ENCODE assay signal across 26 cellular contexts in the genomic region with DNA sequence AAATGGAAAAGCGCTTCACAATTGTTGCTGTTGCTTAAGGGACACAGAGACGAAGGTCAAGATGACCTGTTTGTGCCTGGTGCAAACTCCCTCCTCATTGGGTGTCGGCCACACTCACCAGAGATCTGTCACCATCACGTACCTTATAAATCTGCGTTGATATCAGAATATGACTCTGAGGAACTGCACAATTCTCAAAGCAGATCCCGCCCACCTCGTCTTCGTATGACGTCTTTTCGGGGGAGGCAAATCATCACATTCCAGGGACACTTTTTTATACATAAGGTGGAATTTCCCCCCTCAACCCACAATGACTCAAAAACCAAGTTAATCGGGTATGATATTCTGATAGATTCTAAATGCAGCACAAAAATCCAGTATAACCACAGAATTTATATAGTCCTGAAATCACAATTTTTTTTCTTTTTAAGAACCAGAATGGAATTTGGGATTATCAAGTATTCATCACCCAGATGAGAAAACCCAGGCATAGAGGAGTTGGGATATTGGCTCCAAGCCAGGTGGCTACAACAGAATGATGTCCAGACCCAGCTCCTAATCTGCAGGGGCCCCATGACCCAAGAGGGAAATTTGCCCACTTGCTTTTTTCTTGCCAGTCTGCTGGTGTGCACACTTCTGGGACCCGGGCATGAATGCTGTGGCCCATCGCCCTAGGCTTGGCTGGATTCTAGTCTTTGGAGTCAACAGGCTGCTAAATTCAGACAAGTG. TPM values are rescaled to one million over a fixed set of nuclear protein-coding genes. Genes with fewer than 3 reads are reported as not detected.
A peak's percentile ranks its signal among the peaks of the same experiment; 100 is the strongest.
DNase-seq lines count a peak whose midpoint lies in the region; ATAC-seq and TF ChIP-seq lines count a peak whose summit lies in the region.
"Had no signal": no experiment of that assay in that cellular context is flagged by ENCODE, and none has a peak within 500 bp of the region (broad histone marks: within the 10 kb centered on the region; RNA-seq: fewer than 3 reads in every experiment).

No MANE protein-coding gene starts in this region.

- H3K4me3 Mint-ChIP-seq in osteocyte (ENCODE audit: unreplicated experiment), result no peak overlapping the region
- H3K4me3 Mint-ChIP-seq: B cell; CD14-positive monocyte; CD8-positive, alpha-beta memory T cell; HFFc6 had no signal

- H3K4me1 Mint-ChIP-seq in osteocyte (ENCODE audit: unreplicated experiment), result no peaks in the 10 kb centered on the region
- H3K4me1 Mint-ChIP-seq: CD14-positive monocyte; CD8-positive, alpha-beta memory T cell had no signal

- no peaks in the 10 kb centered on the region for H3K36me3 Mint-ChIP-seq in osteocyte (ENCODE audit: unreplicated experiment)
- H3K36me3 Mint-ChIP-seq: CD14-positive monocyte; CD8-positive, alpha-beta memory T cell had no signal

- no peaks in the 10 kb centered on the region for H3K9me3 Mint-ChIP-seq in osteocyte (ENCODE audit: unreplicated experiment)
- H3K9me3 Mint-ChIP-seq: CD14-positive monocyte; CD8-positive, alpha-beta memory T cell; HFFc6 had no signal

- peaks cover 26% of the 10 kb centered on the region for H3K27me3 Mint-ChIP-seq in osteocyte (ENCODE audit: unreplicated experiment)

- TF ChIP-seq POLR2A in erythroblast (IDR thresholded peaks at IDR 0.05; ENCODE audit: low read length), result no peak

- H3K4me3 ChIP-seq in fibroblast of pulmonary artery (replicated peaks; ENCODE audit: low read depth, low read length), result no peak overlapping the region
- H3K4me3 ChIP-seq: HAP-1, MG63, SJSA1 had no signal

- peak; percentile 8 for DNase-seq in activated naive CD4-positive, alpha-beta T cell treated with Interleukin-2 at 50 U/mL for 16 hours
- DNase-seq in activated naive CD4-positive, alpha-beta T cell (lab: John Stamatoyannopoulos, UW), result no peak
- DNase-seq in GM03348 (ENCODE audit: low spot score), result peak; percentile 2
- peak; percentile 47 for DNase-seq in fibroblast of pulmonary artery (ENCODE audit: low read depth)
- peak; percentile 75 for DNase-seq in osteocyte (ENCODE audit: extremely low spot score, unreplicated experiment)
- no peak for DNase-seq in NCI-H1436 treated with DMSO at 0.1 percent for 48 hours (lab: John Stamatoyannopoulos, UW)
- no peak for DNase-seq in erythroblast (lab: John Stamatoyannopoulos, UW)
- DNase-seq: CD8-positive, alpha-beta memory T cell; DMS 273 treated with DMSO at 0.1 percent for 48 hours; DMS79 treated with DMSO at 0.1 percent for 48 hours; GOT3; HFFc6; KG1; MG63; NCI-H1105 treated with DMSO at 0.1 percent for 48 hours; NCI-H2029; NCI-H446 treated with DMSO at 0.1 percent for 48 hours; NCI-H526; NCI-H82; NK-92 treated with Interleukin-12 subunit alpha and Interleukin-12 subunit beta, amount 100 ng/mL, for 24 hours; PC-3 had no signal

- TF ChIP-seq CTCF in fibroblast of pulmonary artery (IDR thresholded peaks at IDR 0.05; ENCODE audit: low read length, missing control alignments) (no peak), osteocyte (IDR thresholded peaks at IDR 0.05) (no peak)

- ATAC-seq in GM21447 (IDR thresholded peaks at IDR 0.05; ENCODE audit: unreplicated experiment), result no peak
- ATAC-seq: PC-3 had no signal

- H3K27ac Mint-ChIP-seq in osteocyte (ENCODE audit: unreplicated experiment), result no peak overlapping the region
- H3K27ac Mint-ChIP-seq: B cell; CD8-positive, alpha-beta memory T cell; HFFc6 had no signal

RNA-seq across cellular contexts. Expression of a gene that starts 50.6 kb away (rescaled TPM):
- 38.9 and 41.6 TPM in 2 replicates for total RNA-seq in osteocyte

Comparison
In these comparisons a context has a peak if more than half of its experiments do, and no peak if none do; other contexts are left out.
1. DNase-seq: peak in activated naive CD4-positive, alpha-beta T cell treated with Interleukin-2 at 50 U/mL for 16 hours (single experiment), GM03348 (single experiment), fibroblast of pulmonary artery (single experiment) and osteocyte (single experiment); none in activated naive CD4-positive, alpha-beta T cell (0 of 4), NCI-H1436 treated with DMSO at 0.1 percent for 48 hours (single experiment) and erythroblast (0 of 2).